ENCODE assay signal across 2 cellular contexts in genomic region chr12:953776-954175, GRCh38.
TF ChIP-seq lines count a peak whose summit lies in the region.

No MANE protein-coding gene starts in this region.

TF ChIP-seq in A549, 52 proteins besides CTCF, POLR2A, EP300 and RAD21:
- TF ChIP-seq REST (IDR thresholded peaks at IDR 0.05) (no peak), MAZ (IDR thresholded peaks at IDR 0.05; ENCODE audit: borderline replicate concordance, low read depth, low read length) (no peak)
TF ChIP-seq in A549: peak in this region for 0.

TF ChIP-seq in H1, 55 proteins besides CTCF, POLR2A, EP300 and RAD21:
- TF ChIP-seq HDAC2 (IDR thresholded peaks at IDR 0.05; ENCODE audit: borderline replicate concordance in 1 of 2, low read depth in 2 of 2, low read length in 2 of 2): no peak
- TF ChIP-seq EGR1 (IDR thresholded peaks at IDR 0.05; ENCODE audit: borderline replicate concordance, low read depth, low read length): no peak
- TF ChIP-seq TAF7 (optimal IDR thresholded peaks at IDR 0.05; ENCODE audit: borderline replicate concordance, low read depth, low read length): no peak
- TF ChIP-seq TEAD4 (IDR thresholded peaks at IDR 0.05; ENCODE audit: low read depth, low read length): no peak
- TF ChIP-seq RBBP5 (IDR thresholded peaks at IDR 0.05; ENCODE audit: borderline replicate concordance, low read depth, low read length): no peak
- TF ChIP-seq RFX5 (IDR thresholded peaks at IDR 0.05; ENCODE audit: borderline replicate concordance, low read depth, low read length): no peak
- no peak for TF ChIP-seq ATF3 (IDR thresholded peaks at IDR 0.05; ENCODE audit: insufficient read depth, low read depth, low read length)
- TF ChIP-seq, protein P1, sequence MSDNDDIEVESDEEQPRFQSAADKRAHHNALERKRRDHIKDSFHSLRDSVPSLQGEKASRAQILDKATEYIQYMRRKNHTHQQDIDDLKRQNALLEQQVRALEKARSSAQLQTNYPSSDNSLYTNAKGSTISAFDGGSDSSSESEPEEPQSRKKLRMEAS (IDR thresholded peaks at IDR 0.05): no peak
- TF ChIP-seq TAF1 (IDR thresholded peaks at IDR 0.05; ENCODE audit: low read depth, low read length): no peak
- TF ChIP-seq CHD7 (IDR thresholded peaks at IDR 0.05; ENCODE audit: insufficient replicate concordance, low read length): no peak
- no peak for TF ChIP-seq SP2 (IDR thresholded peaks at IDR 0.05; ENCODE audit: low read length)
- no peak for TF ChIP-seq EZH2 (IDR thresholded peaks at IDR 0.05; ENCODE audit: low read depth, low read length, severe bottlenecking)
- no peak for TF ChIP-seq KDM4A (IDR thresholded peaks at IDR 0.05; ENCODE audit: low read depth, low read length, severe bottlenecking)
TF ChIP-seq in H1: peak in this region for 0.
